ENCODE assay signal across 11 cellular contexts in genomic region chr20:51760905-51761544, GRCh38. TPM values are rescaled to one million over a fixed set of nuclear protein-coding genes. Genes with fewer than 3 reads are reported as not detected.
DNase-seq lines count a peak whose midpoint lies in the region; ATAC-seq and FAIRE-seq lines count a peak whose summit lies in the region.
"Had no signal": no experiment of that assay in that cellular context is flagged by ENCODE, and none has a peak within 500 bp of the region (broad histone marks: within the 10 kb centered on the region; RNA-seq: fewer than 3 reads in every experiment).

No MANE protein-coding gene starts in this region.

- intact Hi-C loops in posterior vena cava (cut with DNase I), result loop anchor here in 1 of 2 donors (10.0 kb wide), 1 partner anchor 46 kb away; no protein-coding TSS in a partner anchor

- no peak for FAIRE-seq in small intestine (lab: Jason Lieb, UNC)

- H3K4me3 ChIP-seq in H7 (ENCODE audit: insufficient read depth, low read depth, low read length) (no peak overlapping the region), SJSA1 (no peak overlapping the region), small intestine (ENCODE audit: low read depth in 1 of 2, low read length in 2 of 2) (peak overlapping the region in 1 of 2 donors; percentile 20)
- H3K4me3 ChIP-seq: psoas muscle had no signal

- peak overlapping the region; percentile 53; the same call in 1 of the 2 replicates for H3K27ac ChIP-seq in SJSA1
- peak overlapping the region; percentile 71 to 94 for H3K27ac ChIP-seq in small intestine (ENCODE audit: low read depth in 1 of 2, low read length in 1 of 2)
- H3K27ac ChIP-seq: epithelial cell of prostate, psoas muscle had no signal

- DNase-seq in H7 (peak; percentile 61), SJSA1 (ENCODE audit: low read depth in 1 of 2, low spot score in 2 of 2) (peak; percentile 71 to 82), fibroblast of peridontal ligament (ENCODE audit: extremely low read depth) (peak; percentile 36), small intestine (peak; percentile 57), NCI-H524 (lab: John Stamatoyannopoulos, UW) (no peak), T-helper 1 cell (no peak), posterior vena cava (ENCODE audit: low spot score) (no peak)
- DNase-seq: left cardiac atrium, psoas muscle had no signal

- H3K4me1 ChIP-seq in SJSA1 (replicated peaks) (peaks cover 13% of the 10 kb centered on the region), small intestine (ENCODE audit: control insufficient read depth in 2 of 2, insufficient read depth in 1 of 2, low read depth in 1 of 2, low read length in 1 of 2) (no peaks in the 10 kb centered on the region)
- H3K4me1 ChIP-seq: psoas muscle had no signal

- no peak for ATAC-seq in GM21619 (IDR thresholded peaks at IDR 0.05; ENCODE audit: unreplicated experiment)
- ATAC-seq: left cardiac atrium, psoas muscle had no signal

- H3K9me3 ChIP-seq in SJSA1 (replicated peaks) (no peaks in the 10 kb centered on the region), small intestine (ENCODE audit: control insufficient read depth, low read depth) (no peaks in the 10 kb centered on the region)
- H3K9me3 ChIP-seq: psoas muscle had no signal

- WGBS in small intestine, 3 donors, result 22 to 49% (median 44%) methylated on average over 14 of the region's 14 CpGs

- H3K27me3 ChIP-seq in H7 (ENCODE audit: control insufficient read depth, insufficient read depth, low read length), result no peaks in the 10 kb centered on the region
- no peaks in the 10 kb centered on the region for H3K27me3 ChIP-seq in SJSA1 (replicated peaks)
- no peaks in the 10 kb centered on the region for H3K27me3 ChIP-seq in small intestine (ENCODE audit: control insufficient read depth in 2 of 2, insufficient read depth in 2 of 2, low read length in 2 of 2)

- H3K36me3 ChIP-seq in H7 (replicated peaks; ENCODE audit: control insufficient read depth, insufficient read depth, low read length), result no peaks in the 10 kb centered on the region
- H3K36me3 ChIP-seq in SJSA1, result no peaks in the 10 kb centered on the region
- no peaks in the 10 kb centered on the region for H3K36me3 ChIP-seq in small intestine (ENCODE audit: control insufficient read depth in 2 of 2, insufficient read depth in 2 of 2, low read length in 2 of 2)

RNA-seq across cellular contexts. Expression of gene ATP9A, which starts 7.2 kb away (rescaled TPM):
- 1.6 and 2.1 TPM in 2 replicates for total RNA-seq in H7 (2014; rRNA removed; shearing (Covaris generic))
- 3.2 and 5.9 TPM in 2 replicates for total RNA-seq in SJSA1 (2014; rRNA removed; shearing (Covaris generic))
- 10 to 100 TPM in 1 of 3 donors, 1 to 10 TPM in 2; 4.1 to 15.3 (median 5.6) TPM for polyA plus RNA-seq in small intestine
- 10 to 100 TPM; 36.6 to 61.2 TPM for total RNA-seq in posterior vena cava

RNA-seq across cellular contexts. Expression of gene SALL4, which starts 41.3 kb away (rescaled TPM):
- total RNA-seq in H7 (2014; rRNA removed; shearing (Covaris generic)), result 127 and 134 TPM in 2 replicates
- total RNA-seq in SJSA1 (2014; rRNA removed; shearing (Covaris generic)), result 0.79 and 2.3 TPM in 2 replicates
- polyA plus RNA-seq in small intestine, result under 1 TPM in 1 of 3 donors, not detected in 2; 0.06 TPM
- total RNA-seq in posterior vena cava, result under 1 TPM in 1 of 2 donors, not detected in 1; 0.19 TPM
- total RNA-seq: psoas muscle had no signal
- polyA plus RNA-seq: psoas muscle had no signal

Comparison
In these comparisons a context has a peak if more than half of its experiments do, and no peak if none do; other contexts are left out.
1. DNase-seq: peak in H7 (single experiment), SJSA1 (2 of 2), fibroblast of peridontal ligament (single experiment) and small intestine (single experiment); none in NCI-H524 (0 of 2), T-helper 1 cell (0 of 5) and posterior vena cava (single experiment).
2. RNA of gene SALL4, which starts 41.3 kb away (total RNA-seq): 127 to 134 TPM in H7; 0.79 to 2.3 TPM in SJSA1 and 0.19 TPM in posterior vena cava; every median in the first group is over 10 times any median in the second.